Comparison of ENCODE assay signal across 1 cellular context in genomic region chr17:57257911-57258885, GRCh38.
TF ChIP-seq lines count a peak whose summit lies in the region.

No MANE protein-coding gene starts in this region.

TF ChIP-seq in K562, 482 proteins besides CTCF, POLR2A, EP300 and RAD21 (continued from another document):
- TF ChIP-seq RERE (CRISPR knock-in tag; IDR thresholded peaks at IDR 0.05; ENCODE audit: borderline replicate concordance) (0 out of 2 replicates have a peak, but pooled peaks have one; percentile 49), STAT5B (CRISPR knock-in tag; IDR thresholded peaks at IDR 0.05) (no peak), RBFOX2 (IDR thresholded peaks at IDR 0.05; ENCODE audit: low read depth, low read length) (peak; percentile 45; the same call in 1 of the 2 replicates), ATF3 (IDR thresholded peaks at IDR 0.05) (peak; percentile 36; the same call in 1 of the 2 replicates), ATF3 (CRISPR knock-in tag; conservative IDR thresholded peaks at IDR 0.05) (no peak), C11orf30 (IDR thresholded peaks at IDR 0.05; ENCODE audit: low read depth) (no peak), SP1 (CRISPR knock-in tag; IDR thresholded peaks at IDR 0.05) (0 out of 2 replicates have a peak, but pooled peaks have one; percentile 37), NR2C2 (CRISPR knock-in tag; IDR thresholded peaks at IDR 0.05) (no peak), NR2C2 (tag; IDR thresholded peaks at IDR 0.05) (peak; percentile 56), CREM (IDR thresholded peaks at IDR 0.05; ENCODE audit: low read depth) (peak; percentile 35; the same call in 1 of the 2 replicates), CCAR2 (IDR thresholded peaks at IDR 0.05; ENCODE audit: low read depth, low read length) (no peak), BHLHE40 (IDR thresholded peaks at IDR 0.05; ENCODE audit: low read length) (peak; percentile 69), ZNF282 (CRISPR knock-in tag; IDR thresholded peaks at IDR 0.05) (no peak), CHD4 (IDR thresholded peaks at IDR 0.05; ENCODE audit: insufficient read depth, insufficient replicate concordance, low read depth, low read length, poor library complexity, severe bottlenecking) (no peak), MYC (IDR thresholded peaks at IDR 0.05; ENCODE audit: low read depth, low read length) (0 out of 2 replicates have a peak, but pooled peaks have one; percentile 6), MYC (CRISPR knock-in tag; IDR thresholded peaks at IDR 0.05; ENCODE audit: borderline replicate concordance, low read depth) (no peak), LCOR (CRISPR knock-in tag; IDR thresholded peaks at IDR 0.05) (0 out of 2 replicates have a peak, but pooled peaks have one; percentile 37), ZBTB1 (CRISPR knock-in tag; IDR thresholded peaks at IDR 0.05; ENCODE audit: borderline replicate concordance, low read depth) (peak; percentile 36; the same call in 1 of the 2 replicates), ATF7 (IDR thresholded peaks at IDR 0.05) (0 out of 2 replicates have a peak, but pooled peaks have one; percentile 13), GABPB1 (CRISPR knock-in tag; IDR thresholded peaks at IDR 0.05) (0 out of 2 replicates have a peak, but pooled peaks have one; percentile 46), RBBP5 (IDR thresholded peaks at IDR 0.05; ENCODE audit: borderline replicate concordance, insufficient read depth, low read length, poor library complexity, severe bottlenecking) (peak; percentile 25), KAT7 (CRISPR knock-in tag; IDR thresholded peaks at IDR 0.05; ENCODE audit: borderline replicate concordance) (0 out of 2 replicates have a peak, but pooled peaks have one; percentile 55), FOXA3 (CRISPR knock-in tag; conservative IDR thresholded peaks at IDR 0.05 in 1 of 2, IDR thresholded peaks at IDR 0.05 in 1 of 2) (0 out of 4 replicates have a peak, but pooled peaks of 1 of the 2 experiments have one; percentile 13), RBM14 (IDR thresholded peaks at IDR 0.05; ENCODE audit: borderline replicate concordance, insufficient read depth, low read depth, low read length) (no peak), NCOR1 (IDR thresholded peaks at IDR 0.05) (0 out of 2 replicates have a peak, but pooled peaks have one; percentile 0), ATF1 (CRISPR knock-in tag; IDR thresholded peaks at IDR 0.05) (no peak), ATF1 (tag; IDR thresholded peaks at IDR 0.05) (no peak), UBTF (IDR thresholded peaks at IDR 0.05; ENCODE audit: borderline replicate concordance in 1 of 2, low read depth in 2 of 2, low read length in 2 of 2) (0 out of 4 replicates have a peak, but pooled peaks of 1 of the 2 experiments have one; percentile 9), TEAD2 (tag; IDR thresholded peaks at IDR 0.05) (no peak), TCFL5 (CRISPR knock-in tag; conservative IDR thresholded peaks at IDR 0.05) (no peak), ZNF699 (CRISPR knock-in tag; IDR thresholded peaks at IDR 0.05; ENCODE audit: insufficient replicate concordance) (no peak)
- TF ChIP-seq, protein P1, sequence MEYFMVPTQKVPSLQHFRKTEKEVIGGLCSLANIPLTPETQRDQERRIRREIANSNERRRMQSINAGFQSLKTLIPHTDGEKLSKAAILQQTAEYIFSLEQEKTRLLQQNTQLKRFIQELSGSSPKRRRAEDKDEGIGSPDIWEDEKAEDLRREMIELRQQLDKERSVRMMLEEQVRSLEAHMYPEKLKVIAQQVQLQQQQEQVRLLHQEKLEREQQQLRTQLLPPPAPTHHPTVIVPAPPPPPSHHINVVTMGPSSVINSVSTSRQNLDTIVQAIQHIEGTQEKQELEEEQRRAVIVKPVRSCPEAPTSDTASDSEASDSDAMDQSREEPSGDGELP (CRISPR knock-in tag; IDR thresholded peaks at IDR 0.05; ENCODE audit: borderline replicate concordance) = 0 out of 2 replicates have a peak, but pooled peaks have one; percentile 31
- TF ChIP-seq, protein P2, sequence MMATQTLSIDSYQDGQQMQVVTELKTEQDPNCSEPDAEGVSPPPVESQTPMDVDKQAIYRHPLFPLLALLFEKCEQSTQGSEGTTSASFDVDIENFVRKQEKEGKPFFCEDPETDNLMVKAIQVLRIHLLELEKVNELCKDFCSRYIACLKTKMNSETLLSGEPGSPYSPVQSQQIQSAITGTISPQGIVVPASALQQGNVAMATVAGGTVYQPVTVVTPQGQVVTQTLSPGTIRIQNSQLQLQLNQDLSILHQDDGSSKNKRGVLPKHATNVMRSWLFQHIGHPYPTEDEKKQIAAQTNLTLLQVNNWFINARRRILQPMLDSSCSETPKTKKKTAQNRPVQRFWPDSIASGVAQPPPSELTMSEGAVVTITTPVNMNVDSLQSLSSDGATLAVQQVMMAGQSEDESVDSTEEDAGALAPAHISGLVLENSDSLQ (IDR thresholded peaks at IDR 0.05) = 0 out of 2 replicates have a peak, but pooled peaks have one; percentile 6
- TF ChIP-seq, protein P3, sequence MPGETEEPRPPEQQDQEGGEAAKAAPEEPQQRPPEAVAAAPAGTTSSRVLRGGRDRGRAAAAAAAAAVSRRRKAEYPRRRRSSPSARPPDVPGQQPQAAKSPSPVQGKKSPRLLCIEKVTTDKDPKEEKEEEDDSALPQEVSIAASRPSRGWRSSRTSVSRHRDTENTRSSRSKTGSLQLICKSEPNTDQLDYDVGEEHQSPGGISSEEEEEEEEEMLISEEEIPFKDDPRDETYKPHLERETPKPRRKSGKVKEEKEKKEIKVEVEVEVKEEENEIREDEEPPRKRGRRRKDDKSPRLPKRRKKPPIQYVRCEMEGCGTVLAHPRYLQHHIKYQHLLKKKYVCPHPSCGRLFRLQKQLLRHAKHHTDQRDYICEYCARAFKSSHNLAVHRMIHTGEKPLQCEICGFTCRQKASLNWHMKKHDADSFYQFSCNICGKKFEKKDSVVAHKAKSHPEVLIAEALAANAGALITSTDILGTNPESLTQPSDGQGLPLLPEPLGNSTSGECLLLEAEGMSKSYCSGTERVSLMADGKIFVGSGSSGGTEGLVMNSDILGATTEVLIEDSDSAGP (CRISPR knock-in tag; IDR thresholded peaks at IDR 0.05) = peak; percentile 90
- TF ChIP-seq, protein P4, sequence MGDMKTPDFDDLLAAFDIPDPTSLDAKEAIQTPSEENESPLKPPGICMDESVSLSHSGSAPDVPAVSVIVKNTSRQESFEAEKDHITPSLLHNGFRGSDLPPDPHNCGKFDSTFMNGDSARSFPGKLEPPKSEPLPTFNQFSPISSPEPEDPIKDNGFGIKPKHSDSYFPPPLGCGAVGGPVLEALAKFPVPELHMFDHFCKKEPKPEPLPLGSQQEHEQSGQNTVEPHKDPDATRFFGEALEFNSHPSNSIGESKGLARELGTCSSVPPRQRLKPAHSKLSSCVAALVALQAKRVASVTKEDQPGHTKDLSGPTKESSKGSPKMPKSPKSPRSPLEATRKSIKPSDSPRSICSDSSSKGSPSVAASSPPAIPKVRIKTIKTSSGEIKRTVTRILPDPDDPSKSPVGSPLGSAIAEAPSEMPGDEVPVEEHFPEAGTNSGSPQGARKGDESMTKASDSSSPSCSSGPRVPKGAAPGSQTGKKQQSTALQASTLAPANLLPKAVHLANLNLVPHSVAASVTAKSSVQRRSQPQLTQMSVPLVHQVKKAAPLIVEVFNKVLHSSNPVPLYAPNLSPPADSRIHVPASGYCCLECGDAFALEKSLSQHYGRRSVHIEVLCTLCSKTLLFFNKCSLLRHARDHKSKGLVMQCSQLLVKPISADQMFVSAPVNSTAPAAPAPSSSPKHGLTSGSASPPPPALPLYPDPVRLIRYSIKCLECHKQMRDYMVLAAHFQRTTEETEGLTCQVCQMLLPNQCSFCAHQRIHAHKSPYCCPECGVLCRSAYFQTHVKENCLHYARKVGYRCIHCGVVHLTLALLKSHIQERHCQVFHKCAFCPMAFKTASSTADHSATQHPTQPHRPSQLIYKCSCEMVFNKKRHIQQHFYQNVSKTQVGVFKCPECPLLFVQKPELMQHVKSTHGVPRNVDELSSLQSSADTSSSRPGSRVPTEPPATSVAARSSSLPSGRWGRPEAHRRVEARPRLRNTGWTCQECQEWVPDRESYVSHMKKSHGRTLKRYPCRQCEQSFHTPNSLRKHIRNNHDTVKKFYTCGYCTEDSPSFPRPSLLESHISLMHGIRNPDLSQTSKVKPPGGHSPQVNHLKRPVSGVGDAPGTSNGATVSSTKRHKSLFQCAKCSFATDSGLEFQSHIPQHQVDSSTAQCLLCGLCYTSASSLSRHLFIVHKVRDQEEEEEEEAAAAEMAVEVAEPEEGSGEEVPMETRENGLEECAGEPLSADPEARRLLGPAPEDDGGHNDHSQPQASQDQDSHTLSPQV (IDR thresholded peaks at IDR 0.05) = no peak
